In the genomic region with DNA sequence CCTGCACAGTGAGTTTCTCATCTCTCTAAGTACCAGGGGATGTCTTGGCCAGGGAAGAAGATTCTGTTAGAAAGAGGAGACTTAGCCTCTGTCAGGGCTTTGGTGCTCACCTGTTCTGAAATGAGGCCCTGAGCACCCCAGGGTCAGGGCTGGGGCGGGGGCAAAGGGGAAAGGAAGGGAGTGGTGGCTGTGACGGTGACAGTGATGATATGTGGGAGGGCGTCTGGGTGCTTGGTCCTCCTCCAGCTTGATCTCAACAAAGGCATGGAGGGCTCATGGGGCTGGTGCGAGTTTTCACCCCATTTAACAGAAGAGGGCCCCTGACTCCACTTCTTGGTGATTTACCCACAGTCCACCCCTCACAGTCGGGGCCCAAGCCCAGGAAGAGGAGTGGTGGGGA, we compare ENCODE assay signal across 14 cellular contexts. TPM values are rescaled to one million over a fixed set of nuclear protein-coding genes. Genes with fewer than 3 reads are reported as not detected.
DNase-seq lines count a peak whose midpoint lies in the region; ATAC-seq and TF ChIP-seq lines count a peak whose summit lies in the region.
"Had no signal": no experiment of that assay in that cellular context is flagged by ENCODE, and none has a peak within 500 bp of the region (broad histone marks: within the 10 kb centered on the region; RNA-seq: fewer than 3 reads in every experiment).

No MANE protein-coding gene starts in this region.

- no peak for TF ChIP-seq CTCF in endothelial cell (IDR thresholded peaks at IDR 0.05; ENCODE audit: unreplicated experiment)

- peaks cover 36% of the 10 kb centered on the region for H3K27me3 Mint-ChIP-seq in activated CD4-positive, alpha-beta T cell treated with anti-CD3 and anti-CD28 coated beads, Interleukin-2, amount 10 ng/mL, durations not matched to agents 24 days and 14 days
- H3K27me3 Mint-ChIP-seq in endothelial cell (ENCODE audit: unreplicated experiment) = peaks cover 5% of the 10 kb centered on the region

- ATAC-seq in HG03457 (IDR thresholded peaks at IDR 0.05; ENCODE audit: unreplicated experiment) = no peak

- H3K9me3 Mint-ChIP-seq in activated CD4-positive, alpha-beta T cell treated with anti-CD3 and anti-CD28 coated beads, Interleukin-2, amount 10 ng/mL, durations not matched to agents 24 days and 14 days = no peaks in the 10 kb centered on the region
- peaks cover 8% of the 10 kb centered on the region for H3K9me3 Mint-ChIP-seq in endothelial cell (ENCODE audit: unreplicated experiment)

- peaks cover 17% of the 10 kb centered on the region for H3K4me1 Mint-ChIP-seq in activated CD4-positive, alpha-beta T cell treated with anti-CD3 and anti-CD28 coated beads, Interleukin-2, amount 10 ng/mL, durations not matched to agents 24 days and 14 days
- H3K4me1 Mint-ChIP-seq in endothelial cell (ENCODE audit: unreplicated experiment) = peaks cover 3% of the 10 kb centered on the region

- H3K4me3 Mint-ChIP-seq in activated CD4-positive, alpha-beta T cell treated with anti-CD3 and anti-CD28 coated beads, Interleukin-2, amount 10 ng/mL, durations not matched to agents 24 days and 14 days = peak overlapping the region; percentile 28
- H3K4me3 Mint-ChIP-seq in endothelial cell (ENCODE audit: unreplicated experiment) = no peak overlapping the region

- DNase-seq in activated naive CD4-positive, alpha-beta T cell treated with Interleukin-2 at 50 U/mL for 16 hours = peak; percentile 31
- no peak for DNase-seq in activated naive CD4-positive, alpha-beta T cell treated with anti-CD3 and anti-CD28 coated beads, Interleukin-2, amount 50 U/mL, for 16 hours
- no peak for DNase-seq in activated CD4-positive, alpha-beta T cell treated with anti-CD3 and anti-CD28 coated beads, Interleukin-2, amount 10 ng/mL, durations not matched to agents 24 days and 14 days
- no peak for DNase-seq in endothelial cell (ENCODE audit: low spot score)
- peak; percentile 15 for DNase-seq in stimulated activated naive CD4-positive, alpha-beta T cell treated with Interleukin-2 at 50 U/mL for 16 hours (lab: John Stamatoyannopoulos, UW)
- DNase-seq in NCI-H69 (lab: John Stamatoyannopoulos, UW) = no peak
- no peak for DNase-seq in activated CD8-positive, alpha-beta memory T cell treated with anti-CD3 and anti-CD28 coated beads for 24 hours
- DNase-seq: head of caudate nucleus, KG1, NCI-H1092 treated with DMSO at 0.1 percent for 48 hours, NCI-H2107, NCI-H524 treated with DMSO at 0.1 percent for 48 hours had no signal

- no peak overlapping the region for H3K27ac Mint-ChIP-seq in activated CD4-positive, alpha-beta T cell treated with anti-CD3 and anti-CD28 coated beads, Interleukin-2, amount 10 ng/mL, durations not matched to agents 24 days and 14 days
- peak overlapping the region; percentile 61 for H3K27ac Mint-ChIP-seq in endothelial cell (ENCODE audit: unreplicated experiment)

- intact Hi-C loops in activated CD4-positive, alpha-beta T cell treated with anti-CD3 and anti-CD28 coated beads, Interleukin-2, amount 10 ng/mL, durations not matched to agents 24 days and 14 days (cut with micrococcal nuclease) = no loop called here

- H3K36me3 Mint-ChIP-seq in activated CD4-positive, alpha-beta T cell treated with anti-CD3 and anti-CD28 coated beads, Interleukin-2, amount 10 ng/mL, durations not matched to agents 24 days and 14 days (ENCODE audit: low read depth) = no peaks in the 10 kb centered on the region
- peaks cover 13% of the 10 kb centered on the region for H3K36me3 Mint-ChIP-seq in endothelial cell (ENCODE audit: low read depth, unreplicated experiment)

RNA-seq across cellular contexts. Expression of a gene that starts 15.1 kb away (rescaled TPM):
- total RNA-seq in activated CD4-positive, alpha-beta T cell treated with anti-CD3 and anti-CD28 coated beads, Interleukin-2, amount 10 ng/mL, durations not matched to agents 24 days and 14 days = 0.77 and 0.92 TPM in 2 replicates
- total RNA-seq in endothelial cell (ENCODE audit: unreplicated experiment) = 4.3 TPM
- total RNA-seq: fibroblast of lung had no signal

RNA-seq across cellular contexts. Expression of a gene that starts 25.9 kb away (rescaled TPM):
- total RNA-seq in activated CD4-positive, alpha-beta T cell treated with anti-CD3 and anti-CD28 coated beads, Interleukin-2, amount 10 ng/mL, durations not matched to agents 24 days and 14 days = 10.4 and 11.9 TPM in 2 replicates
- total RNA-seq in endothelial cell (ENCODE audit: unreplicated experiment) = 21.7 TPM

Comparison
In these comparisons a context has a peak if more than half of its experiments do, and no peak if none do; other contexts are left out.
1. DNase-seq: peak in activated naive CD4-positive, alpha-beta T cell treated with Interleukin-2 at 50 U/mL for 16 hours (single experiment) and stimulated activated naive CD4-positive, alpha-beta T cell treated with Interleukin-2 at 50 U/mL for 16 hours (single experiment); none in activated naive CD4-positive, alpha-beta T cell treated with anti-CD3 and anti-CD28 coated beads, Interleukin-2, amount 50 U/mL, for 16 hours (single experiment), activated CD4-positive, alpha-beta T cell treated with anti-CD3 and anti-CD28 coated beads, Interleukin-2, amount 10 ng/mL, durations not matched to agents 24 days and 14 days (single experiment), endothelial cell (single experiment), NCI-H69 (single experiment) and activated CD8-positive, alpha-beta memory T cell treated with anti-CD3 and anti-CD28 coated beads for 24 hours (single experiment).